Comparison of ENCODE assay signal across 19 cellular contexts in the genomic region with DNA sequence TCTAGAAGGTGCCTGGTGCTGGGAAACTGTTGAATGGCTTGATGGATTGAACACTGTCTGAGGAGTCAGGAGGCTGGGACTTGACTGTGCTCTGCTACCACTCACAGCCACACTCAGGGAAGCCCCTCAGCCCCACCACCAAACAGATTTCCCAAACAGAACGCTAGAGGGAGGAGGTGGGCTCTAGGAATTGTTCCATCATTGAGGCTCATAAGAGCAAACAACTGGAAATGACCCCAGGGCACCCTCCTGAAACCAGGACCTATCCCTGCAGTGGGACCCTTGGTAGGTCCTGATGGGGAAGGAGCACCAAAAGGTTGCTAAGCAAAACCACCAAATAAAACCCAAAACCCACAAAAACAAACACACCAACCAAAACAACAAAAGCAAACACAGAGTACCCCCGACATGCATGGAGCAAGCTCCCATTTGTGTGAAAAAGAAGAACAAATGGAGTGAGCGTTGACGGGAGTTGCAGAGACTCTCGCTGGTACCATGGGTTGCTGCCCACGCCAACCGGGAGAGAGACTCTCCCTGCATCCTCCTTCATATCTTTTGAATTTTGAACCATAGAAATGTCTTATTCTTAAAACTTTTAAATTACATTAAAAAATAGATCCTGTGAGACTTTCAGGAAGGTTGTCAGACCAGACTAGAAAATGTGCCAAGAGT. TPM values are rescaled to one million over a fixed set of nuclear protein-coding genes. Genes with fewer than 3 reads are reported as not detected.
DNase-seq lines count a peak whose midpoint lies in the region; ATAC-seq, FAIRE-seq and TF ChIP-seq lines count a peak whose summit lies in the region.
"Had no signal": no experiment of that assay in that cellular context is flagged by ENCODE, and none has a peak within 500 bp of the region (broad histone marks: within the 10 kb centered on the region; RNA-seq: fewer than 3 reads in every experiment).

No MANE protein-coding gene starts in this region.

- CTCF ChIA-PET in GM12878 (lab: Yijun Ruan, JAX), result interaction anchor here (0.7 kb wide), 1 partner anchor 1604 kb away, joined by 3 read pairs; no protein-coding TSS in a partner anchor

- H3K9me3 ChIP-seq in right cardiac atrium (ENCODE audit: control insufficient read depth, low read length) (no peaks in the 10 kb centered on the region), right atrium auricular region (no peaks in the 10 kb centered on the region), GM12878 (replicated peaks; ENCODE audit: control insufficient read depth, insufficient read depth, low read length) (no peaks in the 10 kb centered on the region)
- H3K9me3 ChIP-seq: MG63 had no signal

- SMC1A ChIA-PET in GM12878 (lab: Charles Lee; ENCODE audit: uncharacterized antibody, unreplicated experiment), result no interaction called here

- no peak overlapping the region for H3K4me3 Mint-ChIP-seq in neural crest cell
- H3K4me3 Mint-ChIP-seq: B cell; CD8-positive, alpha-beta memory T cell had no signal

- no peak overlapping the region for H3K4me3 ChIP-seq in right cardiac atrium (ENCODE audit: low read length)
- H3K4me3 ChIP-seq in right atrium auricular region, result no peak overlapping the region
- no peak overlapping the region for H3K4me3 ChIP-seq in GM12878
- H3K4me3 ChIP-seq: K562, MG63 had no signal

- POLR2A ChIA-PET in GM12878 (lab: Charles Lee), result no interaction called here

- H3K36me3 ChIP-seq in right atrium auricular region, result peaks cover 18% of the 10 kb centered on the region
- peaks cover 39 to 43% of the 10 kb centered on the region in 2 experiments for H3K36me3 ChIP-seq in GM12878 (ENCODE audit: control insufficient read depth in 2 of 2, insufficient read depth in 2 of 2, low read length in 1 of 2)

- DNase-seq in right cardiac atrium (no peak), right atrium auricular region (ENCODE audit: low spot score) (no peak), GM12878 (ENCODE audit: low read depth, low spot score) (no peak), neural crest cell (ENCODE audit: low read depth, low spot score) (no peak), GDM1 (lab: John Stamatoyannopoulos, UW) (no peak), AG08395 (ENCODE audit: low spot score) (no peak)
- DNase-seq: ACHN; CD8-positive, alpha-beta memory T cell; MG63; NCI-H1092 treated with DMSO at 0.1 percent for 48 hours; NCI-H1694 treated with DMSO at 0.1 percent for 48 hours; NCI-H748 treated with DMSO at 0.1 percent for 48 hours; PC-3 had no signal

- no peak overlapping the region for H3K4me2 ChIP-seq in GM12878 (ENCODE audit: control insufficient read depth, insufficient read depth)

- H3K79me2 ChIP-seq in GM12878 (ENCODE audit: control insufficient read depth, insufficient read depth, low read length), result no peaks in the 10 kb centered on the region

- H3K27ac ChIP-seq in right cardiac atrium (ENCODE audit: low read length), result peak overlapping the region; percentile 9
- H3K27ac ChIP-seq in right atrium auricular region, result peak overlapping the region in 1 of 2 donors; percentile 78
- no peak overlapping the region for H3K27ac ChIP-seq in GM12878 (ENCODE audit: control insufficient read depth, insufficient read depth)
- H3K27ac ChIP-seq: HL-60 had no signal

- peaks cover 20% of the 10 kb centered on the region for H3K4me1 Mint-ChIP-seq in neural crest cell
- H3K4me1 Mint-ChIP-seq: B cell; CD8-positive, alpha-beta memory T cell had no signal

- peak overlapping the region; percentile 91 for H3K27ac Mint-ChIP-seq in neural crest cell (ENCODE audit: unreplicated experiment)
- H3K27ac Mint-ChIP-seq: B cell had no signal

- no peak for FAIRE-seq in GM12878 (lab: Jason Lieb, UNC)
- FAIRE-seq: H54, K562 had no signal

- RAD21 ChIA-PET in GM12878 (lab: Charles Lee; ENCODE audit: unreplicated experiment), result no interaction called here

- TF ChIP-seq RAD21 in GM12878 (IDR thresholded peaks at IDR 0.05; ENCODE audit: insufficient read depth, low read depth, low read length), result no peak

- no peak for TF ChIP-seq POLR2A in GM12878 (IDR thresholded peaks at IDR 0.05; ENCODE audit: low read depth, low read length)

- in situ Hi-C loops in GM12878 (cut with MboI), result no loop called here

- no peaks in the 10 kb centered on the region for H4K20me1 ChIP-seq in GM12878 (ENCODE audit: control insufficient read depth, insufficient read depth)

- H2AFZ ChIP-seq in GM12878 (ENCODE audit: control insufficient read depth, low read depth, low read length), result no peak overlapping the region

- intact Hi-C loops in right cardiac atrium (cut with DNase I), result no loop called here
- intact Hi-C loops in GM12878 (cut with micrococcal nuclease; ENCODE audit: unreplicated experiment), result no loop called here

- H3K9me3 Mint-ChIP-seq in neural crest cell, result no peaks in the 10 kb centered on the region
- H3K9me3 Mint-ChIP-seq: CD8-positive, alpha-beta memory T cell had no signal

- ATAC-seq in right cardiac atrium (no peak), GM12878 (no peak), GM19397 (IDR thresholded peaks at IDR 0.05; ENCODE audit: unreplicated experiment) (no peak), GM18498 (IDR thresholded peaks at IDR 0.05; ENCODE audit: unreplicated experiment) (no peak)
- ATAC-seq: K562, PC-3 had no signal

- H3K9ac ChIP-seq in GM12878 (ENCODE audit: control insufficient read depth, insufficient read depth, low read length), result no peak overlapping the region

- 84% methylated on average over 7 of the region's 7 CpGs for WGBS in right cardiac atrium
- 91% methylated on average over 7 of the region's 7 CpGs for WGBS in GM12878 (ENCODE audit: insufficient coverage, insufficient replicate concordance, low lambda C conversion rate, missing lambda C conversion rate)

- no peaks in the 10 kb centered on the region for H3K27me3 Mint-ChIP-seq in neural crest cell (ENCODE audit: low read depth)
- H3K27me3 Mint-ChIP-seq: B cell had no signal

- no peak for TF ChIP-seq EP300 in GM12878 (IDR thresholded peaks at IDR 0.05; ENCODE audit: borderline replicate concordance in 1 of 2, control insufficient read depth in 1 of 2, low read depth in 2 of 2, low read length in 2 of 2)

- H3K4me1 ChIP-seq in right cardiac atrium (ENCODE audit: control insufficient read depth, insufficient read depth, low read length) (peaks cover 28% of the 10 kb centered on the region), right atrium auricular region (peaks cover 0 to 75% of the 10 kb centered on the region in 2 donors), GM12878 (ENCODE audit: control insufficient read depth, insufficient read depth, low read length) (peaks cover 6% of the 10 kb centered on the region; the same call in 1 of the 2 replicates)

- BruUV-seq in GM12878 (replicated peaks; lab: Mats Ljungman, UMichigan), result no TSS peak

- H3K27me3 ChIP-seq in right cardiac atrium (ENCODE audit: control insufficient read depth, insufficient read depth) (no peaks in the 10 kb centered on the region), right atrium auricular region (no peaks in the 10 kb centered on the region), GM12878 (replicated peaks in 1 of 2; ENCODE audit: control insufficient read depth in 2 of 2, insufficient read depth in 2 of 2, low read length in 1 of 2) (no peaks in the 10 kb centered on the region)
- H3K27me3 ChIP-seq: MG63 had no signal

- TF ChIP-seq CTCF in right atrium auricular region (IDR thresholded peaks at IDR 0.05) (no peak), GM12878 (IDR thresholded peaks at IDR 0.05 in 2 of 3, conservative IDR thresholded peaks at IDR 0.05 in 1 of 3; ENCODE audit: control insufficient read depth in 2 of 3, extremely low read depth in 1 of 3, insufficient read depth in 1 of 3, low read depth in 3 of 3, low read length in 3 of 3) (no peak), neural crest cell (conservative IDR thresholded peaks at IDR 0.05) (no peak)

- no peaks in the 10 kb centered on the region for H3K36me3 Mint-ChIP-seq in neural crest cell (ENCODE audit: low read depth)
- H3K36me3 Mint-ChIP-seq: CD8-positive, alpha-beta memory T cell had no signal

TF ChIP-seq in GM12878, 131 proteins besides CTCF, POLR2A, EP300 and RAD21 (continues in another document):
- TF ChIP-seq ZZZ3 (IDR thresholded peaks at IDR 0.05; ENCODE audit: control insufficient read depth, insufficient read length, low read depth), result no peak

RNA-seq across cellular contexts. Expression of a gene that starts 45.6 kb away (rescaled TPM):
- 10 to 100 TPM; 20.2 to 47.1 (median 34.1) TPM for total RNA-seq in right cardiac atrium
- 38.2 TPM for polyA plus RNA-seq in right cardiac atrium
- total RNA-seq in right atrium auricular region, result 10 to 100 TPM; 14.9 to 16.9 TPM
- 15.1 and 16.1 TPM in 2 replicates for total RNA-seq in GM12878 (2013; cell fraction: nucleolus; rRNA removed)
- total RNA-seq in GM12878 (2014; rRNA removed), result 5.7 and 7.1 TPM in 2 replicates
- 1.9 and 2.1 TPM in 2 replicates for total RNA-seq in GM12878 (2014; rRNA removed; fragmentation: Illumina TruSeq; extraction: Trizol)
- total RNA-seq in GM12878 (2021), result 10.1 and 10.6 TPM in 2 replicates
- polyA plus RNA-seq in GM12878 (2011; ENCODE audit: low read depth), result 5.6 TPM
- 4.1 and 7.2 TPM in 2 replicates for polyA plus RNA-seq in GM12878 (2011; rRNA removed)
- 8.9 and 12.4 TPM in 2 replicates for polyA plus RNA-seq in GM12878 (2011; cell fraction: cytosol; rRNA removed)
- polyA plus RNA-seq in GM12878 (2011; cell fraction: nucleus; rRNA removed), result 53.7 and 56.1 TPM in 2 replicates
- polyA plus RNA-seq in GM12878 (2012), result 13.6 and 13.8 TPM in 2 replicates
- 1.0 and 2.4 TPM in 2 replicates for polyA plus RNA-seq in GM12878 (2014; fragmentation: Illumina TruSeq; extraction: Trizol)
- under 1 TPM; 0.11 to 0.31 TPM for polyA plus RNA-seq in GM12878 (2014; fragmentation: Nextera tagmentation; extraction: Ambion mirVana)
- 10.2 and 12.9 TPM in 2 replicates for polyA plus RNA-seq in GM12878 (2014; rRNA removed)
- polyA plus RNA-seq in GM12878 (2016; fragmentation: Nextera tagmentation; extraction: Ambion mirVana), result 1 to 10 TPM; 7.7 to 9.2 TPM
- 6.8 and 8.2 TPM in 2 replicates for polyA minus RNA-seq in GM12878 (2011; rRNA and poly(A)+ RNA removed)
- polyA minus RNA-seq in GM12878 (2011; cell fraction: cytosol; rRNA and poly(A)+ RNA removed), result 1.9 and 5.0 TPM in 2 replicates
- 9.6 and 12.6 TPM in 2 replicates for polyA minus RNA-seq in GM12878 (2011; cell fraction: nucleus; rRNA and poly(A)+ RNA removed)
- total RNA-seq in neural crest cell, result 6.8 and 7.2 TPM in 2 replicates
